10 cellular contexts compared by ENCODE assay signal in the genomic region with DNA sequence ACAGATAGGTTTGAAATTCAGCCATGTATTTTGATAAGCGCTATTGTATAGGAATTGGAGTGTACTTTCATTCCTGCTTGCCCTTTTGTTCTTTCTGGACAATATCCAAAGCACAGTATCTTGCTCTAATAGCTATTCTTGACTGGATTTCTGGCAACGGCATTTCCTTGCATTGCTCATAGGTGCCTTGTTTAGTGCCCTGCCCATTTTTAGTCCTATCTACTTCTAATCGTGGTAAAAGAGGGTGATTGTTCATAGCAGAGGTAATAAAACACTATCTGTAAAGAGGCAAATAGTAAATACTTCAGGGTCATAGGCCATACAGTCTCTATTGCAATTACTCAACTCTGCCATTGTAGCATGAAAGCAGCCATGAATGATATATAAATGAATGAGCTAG.
"Had no signal": no experiment of that assay in that cellular context is flagged by ENCODE, and none has a peak within 500 bp of the region (broad histone marks: within the 10 kb centered on the region; RNA-seq: fewer than 3 reads in every experiment).

No MANE protein-coding gene starts in this region.

- ATAC-seq: HCT116, HepG2, K562 had no signal

- DNase-seq: GM23248, GOT3, H7, HFFc6, IMR-90, KG1 had no signal

- H2AFZ ChIP-seq: GM23248 had no signal

- FAIRE-seq: HepG2, K562 had no signal

- H3K4me3 ChIP-seq: GM23248, HAP-1, K562 had no signal

- H3K27ac ChIP-seq: GM23248 had no signal

- H3K36me3 ChIP-seq: HAP-1 had no signal

- H3K9me3 ChIP-seq: HAP-1 had no signal

- H3K4me1 ChIP-seq: HAP-1 had no signal

- H3K9ac ChIP-seq: GM23248 had no signal
